In the genomic region with DNA sequence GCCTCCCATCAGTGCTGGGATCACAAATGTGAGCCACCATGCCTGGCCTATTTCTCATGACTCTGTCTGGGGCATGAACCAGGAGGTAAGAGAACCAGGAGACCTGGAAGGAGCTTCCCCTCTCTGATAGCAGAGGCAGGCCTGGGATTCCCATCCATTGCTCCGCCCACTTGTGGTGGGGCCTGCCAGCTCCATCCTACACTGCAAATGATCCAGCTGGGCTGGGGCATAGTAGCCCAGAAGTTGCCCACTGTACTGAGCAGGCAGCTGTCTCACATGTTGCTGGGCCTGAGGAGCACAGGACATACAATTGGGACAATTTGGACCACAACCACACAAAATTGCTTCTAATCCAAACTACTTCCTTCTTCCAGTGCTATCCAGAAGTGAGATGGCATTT, we compare ENCODE assay signal across 15 cellular contexts.
"Had no signal": no experiment of that assay in that cellular context is flagged by ENCODE, and none has a peak within 500 bp of the region (broad histone marks: within the 10 kb centered on the region; RNA-seq: fewer than 3 reads in every experiment).

No MANE protein-coding gene starts in this region.

- H3K4me1 ChIP-seq: body of pancreas, parathyroid adenoma had no signal

- H3K27ac ChIP-seq: body of pancreas, coronary artery, parathyroid adenoma had no signal

- ATAC-seq: activated CD8-positive, alpha-beta T cell treated with anti-CD3 and anti-CD28 coated beads, Interleukin-2, amount 10 ng/mL, durations not matched to agents 7 days and 5 days; body of pancreas; T-helper 17 cell had no signal

- H3K27me3 ChIP-seq: body of pancreas had no signal

- H2AFZ ChIP-seq: parathyroid adenoma had no signal

- H3K79me2 ChIP-seq: parathyroid adenoma had no signal

- H3K4me3 ChIP-seq: body of pancreas, coronary artery had no signal

- H3K27ac Mint-ChIP-seq: activated CD8-positive, alpha-beta T cell treated with anti-CD3 and anti-CD28 coated beads, Interleukin-2, amount 10 ng/mL, durations not matched to agents 7 days and 5 days; activated naive CD8-positive, alpha-beta T cell; T-helper 17 cell had no signal

- DNase-seq: activated CD4-positive, alpha-beta T cell treated with anti-CD3 and anti-CD28 coated beads for 48 hours; activated CD8-positive, alpha-beta memory T cell treated with anti-CD3 and anti-CD28 coated beads, Interleukin-2, amount 50 U/mL, for 4 hours; activated CD8-positive, alpha-beta T cell treated with anti-CD3 and anti-CD28 coated beads, Interleukin-2, amount 10 ng/mL, durations not matched to agents 7 days and 5 days; activated gamma-delta T cell treated with Interleukin-2 at 50 U/mL for 16 hours; amniotic stem cell; body of pancreas; central memory CD4-positive, alpha-beta T cell; effector CD8-positive, alpha-beta T cell; kidney glomerular epithelial cell; stimulated activated CD4-positive, alpha-beta T cell treated with anti-CD3 and anti-CD28 coated beads, Interleukin-12 subunit alpha, Interleukin-12 subunit beta, amount 100 ng/mL, for 4 hours; stimulated activated CD4-positive, alpha-beta T cell treated with anti-CD3 and anti-CD28 coated beads, Interleukin-2, amount 100 ng/mL, for 24 hours; T-helper 17 cell had no signal

- H3K36me3 Mint-ChIP-seq: activated naive CD8-positive, alpha-beta T cell had no signal

- H3K9ac ChIP-seq: parathyroid adenoma had no signal

- H3K27me3 Mint-ChIP-seq: activated naive CD8-positive, alpha-beta T cell had no signal

- H3K9me3 ChIP-seq: body of pancreas had no signal

- H3K4me3 Mint-ChIP-seq: activated CD8-positive, alpha-beta T cell treated with anti-CD3 and anti-CD28 coated beads, Interleukin-2, amount 10 ng/mL, durations not matched to agents 7 days and 5 days; activated naive CD8-positive, alpha-beta T cell; T-helper 17 cell had no signal
